In the genomic region with DNA sequence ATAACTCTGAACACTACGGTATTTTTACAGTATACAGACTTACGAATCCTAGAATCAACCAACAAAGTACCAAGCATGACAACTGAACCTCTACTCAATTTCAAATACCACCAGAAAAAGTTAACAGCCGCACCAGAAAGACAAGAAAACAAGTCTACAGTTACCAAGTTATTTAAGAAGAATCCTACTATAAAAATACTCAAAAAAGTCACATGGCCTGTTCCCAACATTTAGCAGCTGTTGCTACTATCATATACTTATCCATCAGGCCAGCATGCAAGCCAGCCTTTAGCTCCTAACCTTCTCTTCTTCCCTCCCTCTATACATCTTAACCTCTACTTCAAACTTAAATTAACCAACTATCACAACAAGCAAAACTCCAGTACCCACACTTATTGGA, we compare ENCODE assay signal across 9 cellular contexts. TPM values are rescaled to one million over a fixed set of nuclear protein-coding genes. Genes with fewer than 3 reads are reported as not detected.
A peak's percentile ranks its signal among the peaks of the same experiment; 100 is the strongest.
DNase-seq lines count a peak whose midpoint lies in the region; ATAC-seq, FAIRE-seq and TF ChIP-seq lines count a peak whose summit lies in the region.
"Had no signal": no experiment of that assay in that cellular context is flagged by ENCODE, and none has a peak within 500 bp of the region (broad histone marks: within the 10 kb centered on the region; RNA-seq: fewer than 3 reads in every experiment).

No MANE protein-coding gene starts in this region.

- H3K9ac ChIP-seq in keratinocyte (ENCODE audit: control insufficient read depth, extremely low read depth, insufficient read depth, low read length) = peak overlapping the region; percentile 100

- no peak for FAIRE-seq in keratinocyte (lab: Jason Lieb, UNC)

- no peaks in the 10 kb centered on the region for H3K27me3 Mint-ChIP-seq in activated CD4-positive, alpha-beta T cell treated with anti-CD3 and anti-CD28 coated beads, Interleukin-2, amount 10 ng/mL, durations not matched to agents 7 days and 5 days
- no peaks in the 10 kb centered on the region for H3K27me3 Mint-ChIP-seq in activated T-helper 2 cell treated with anti-CD3 and anti-CD28 coated beads, Interferon-gamma antibody, Interleukin-2, Interleukin-4, amounts not matched to agents 10 μg/mL and 5 μg/mL and 100 μg/mL, durations not matched to agents 14 hours and 24 hours and 36 hours (ENCODE audit: low read depth)

- no peak for ATAC-seq in thoracic aorta (ENCODE audit: insufficient number of reproducible peaks, low FRiP score, low read depth)

- dilution Hi-C loops in keratinocyte (cut with MboI; ENCODE audit: extremely low pct_ligation_motif_present, low sequenced_read_pairs) = loop anchor here (5.0 kb wide), 1 partner anchor 44 kb away; no protein-coding TSS in a partner anchor

- peaks cover 56% of the 10 kb centered on the region for H3K36me3 Mint-ChIP-seq in activated CD4-positive, alpha-beta T cell treated with anti-CD3 and anti-CD28 coated beads, Interleukin-2, amount 10 ng/mL, durations not matched to agents 7 days and 5 days (ENCODE audit: low read depth)
- H3K36me3 Mint-ChIP-seq in activated T-helper 2 cell treated with anti-CD3 and anti-CD28 coated beads, Interferon-gamma antibody, Interleukin-2, Interleukin-4, amounts not matched to agents 10 μg/mL and 5 μg/mL and 100 μg/mL, durations not matched to agents 14 hours and 24 hours and 36 hours (ENCODE audit: low read depth) = peaks cover 57% of the 10 kb centered on the region

- no peaks in the 10 kb centered on the region for H3K9me1 ChIP-seq in keratinocyte (ENCODE audit: control insufficient read depth, extremely low read depth, insufficient read depth, low read length)

- peaks cover 7 to 32% of the 10 kb centered on the region in 2 experiments for H3K36me3 ChIP-seq in keratinocyte (ENCODE audit: control insufficient read depth in 2 of 2, extremely low read depth in 1 of 2, insufficient read depth in 2 of 2, low read length in 2 of 2)
- H3K36me3 ChIP-seq in thoracic aorta = peaks cover 15% of the 10 kb centered on the region

- H3K4me1 Mint-ChIP-seq in activated CD4-positive, alpha-beta T cell treated with anti-CD3 and anti-CD28 coated beads, Interleukin-2, amount 10 ng/mL, durations not matched to agents 7 days and 5 days = peaks cover 58% of the 10 kb centered on the region
- peaks cover 53% of the 10 kb centered on the region for H3K4me1 Mint-ChIP-seq in activated T-helper 2 cell treated with anti-CD3 and anti-CD28 coated beads, Interferon-gamma antibody, Interleukin-2, Interleukin-4, amounts not matched to agents 10 μg/mL and 5 μg/mL and 100 μg/mL, durations not matched to agents 14 hours and 24 hours and 36 hours (ENCODE audit: low read depth)

- TF ChIP-seq CTCF in keratinocyte (optimal IDR thresholded peaks at IDR 0.05 in 1 of 3, IDR thresholded peaks at IDR 0.05 in 1 of 3, conservative IDR thresholded peaks at IDR 0.05 in 1 of 3; ENCODE audit: extremely low read depth in 1 of 3, insufficient read depth in 2 of 3, low read length in 3 of 3) = no peak
- TF ChIP-seq CTCF in thoracic aorta (IDR thresholded peaks at IDR 0.05) = no peak

- H3K79me2 ChIP-seq in keratinocyte (ENCODE audit: control insufficient read depth, insufficient read depth, low read length) = peaks cover 70% of the 10 kb centered on the region

- no peak overlapping the region for H2AFZ ChIP-seq in keratinocyte (ENCODE audit: control insufficient read depth, low read length)

- intact Hi-C loops in activated T-helper 2 cell treated with anti-CD3 and anti-CD28 coated beads, Interferon-gamma antibody, Interleukin-2, Interleukin-4, amounts not matched to agents 10 μg/mL and 5 μg/mL and 100 μg/mL, durations not matched to agents 14 hours and 24 hours and 36 hours (cut with micrococcal nuclease) = loop anchor here (2.0 kb wide), 1 partner anchor 20 kb away; no protein-coding TSS in a partner anchor

- POLR2A ChIA-PET in activated CD4-positive, alpha-beta T cell treated with anti-CD3 and anti-CD28 coated beads, Interleukin-2, amount 10 ng/mL, durations not matched to agents 7 days and 5 days (lab: Charles Lee) = interaction anchor here (6.9 kb wide), 1 partner anchor 36 kb away, joined by 109 read pairs; no protein-coding TSS in a partner anchor

- H3K4me3 ChIP-seq in keratinocyte (ENCODE audit: control insufficient read depth in 2 of 3, extremely low read depth in 1 of 3, insufficient read depth in 2 of 3, low read depth in 1 of 3, low read length in 3 of 3) (peak overlapping the region; percentile 94 to 100 (median 94)), thoracic aorta (peak overlapping the region; percentile 80)

- H3K9me3 ChIP-seq in keratinocyte (ENCODE audit: control insufficient read depth, low read depth, low read length) (no peaks in the 10 kb centered on the region), thoracic aorta (no peaks in the 10 kb centered on the region)

- H3K4me1 ChIP-seq in keratinocyte (ENCODE audit: control insufficient read depth, extremely low read depth, insufficient read depth, low read length) (peaks cover 22% of the 10 kb centered on the region), thoracic aorta (ENCODE audit: control insufficient read depth in 1 of 2, low read depth in 2 of 2) (peaks cover 24 to 48% of the 10 kb centered on the region in 2 donors)

- H3K27ac ChIP-seq in keratinocyte (ENCODE audit: control insufficient read depth, insufficient read depth, low read length) (no peak overlapping the region), thoracic aorta (no peak overlapping the region)

- DNase-seq in activated CD4-positive, alpha-beta T cell treated with anti-CD3 and anti-CD28 coated beads, Interleukin-2, amount 10 ng/mL, durations not matched to agents 7 days and 5 days = no peak
- no peak for DNase-seq in activated CD4-positive, alpha-beta T cell treated with anti-CD3 and anti-CD28 coated beads, Interleukin-2, amount 50 U/mL, for 48 hours
- no peak for DNase-seq in activated T-helper 2 cell treated with anti-CD3 and anti-CD28 coated beads, Interferon-gamma antibody, Interleukin-2, Interleukin-4, amounts not matched to agents 10 μg/mL and 5 μg/mL and 100 μg/mL, durations not matched to agents 14 hours and 24 hours and 36 hours (ENCODE audit: low spot score)
- DNase-seq in keratinocyte (ENCODE audit: low read depth, low spot score) (no peak), thoracic aorta (ENCODE audit: low spot score) (no peak), 8988T (no peak)
- DNase-seq in stimulated activated naive CD4-positive, alpha-beta T cell (lab: John Stamatoyannopoulos, UW) = no peak
- DNase-seq in stimulated activated CD4-positive, alpha-beta T cell treated with anti-CD3 and anti-CD28 coated beads, Interleukin-15, amount 100 ng/mL, for 24 hours = no peak
- DNase-seq: stimulated activated naive CD4-positive, alpha-beta T cell treated with Interleukin-2 at 50 U/mL for 16 hours had no signal

- H3K4me2 ChIP-seq in keratinocyte (ENCODE audit: control insufficient read depth, extremely low read depth, insufficient read depth, low read depth, low read length) = peak overlapping the region; percentile 88

- H3K9me3 Mint-ChIP-seq in activated CD4-positive, alpha-beta T cell treated with anti-CD3 and anti-CD28 coated beads, Interleukin-2, amount 10 ng/mL, durations not matched to agents 7 days and 5 days = peaks cover 2% of the 10 kb centered on the region
- H3K9me3 Mint-ChIP-seq in activated T-helper 2 cell treated with anti-CD3 and anti-CD28 coated beads, Interferon-gamma antibody, Interleukin-2, Interleukin-4, amounts not matched to agents 10 μg/mL and 5 μg/mL and 100 μg/mL, durations not matched to agents 14 hours and 24 hours and 36 hours = no peaks in the 10 kb centered on the region

- H3K4me3 Mint-ChIP-seq in activated CD4-positive, alpha-beta T cell treated with anti-CD3 and anti-CD28 coated beads, Interleukin-2, amount 10 ng/mL, durations not matched to agents 7 days and 5 days = peak overlapping the region; percentile 87
- H3K4me3 Mint-ChIP-seq in activated T-helper 2 cell treated with anti-CD3 and anti-CD28 coated beads, Interferon-gamma antibody, Interleukin-2, Interleukin-4, amounts not matched to agents 10 μg/mL and 5 μg/mL and 100 μg/mL, durations not matched to agents 14 hours and 24 hours and 36 hours (ENCODE audit: low read depth) = peak overlapping the region; percentile 97

- CTCF ChIA-PET in activated CD4-positive, alpha-beta T cell treated with anti-CD3 and anti-CD28 coated beads, Interleukin-2, amount 10 ng/mL, durations not matched to agents 7 days and 5 days (lab: Charles Lee) = interaction anchor here (1.1 to 1.5 kb wide), 4 partner anchors 9 to 46 kb away, joined by 3 to 7 read pairs (median 4); no protein-coding TSS in a partner anchor

- H3K27me3 ChIP-seq in keratinocyte (ENCODE audit: control insufficient read depth, extremely low read depth, insufficient read depth, low read length) (no peaks in the 10 kb centered on the region), thoracic aorta (replicated peaks; ENCODE audit: insufficient read depth) (no peaks in the 10 kb centered on the region)

- H4K20me1 ChIP-seq in keratinocyte (ENCODE audit: control insufficient read depth, extremely low read depth, insufficient read depth, low read length) = peaks cover 19% of the 10 kb centered on the region

- peak overlapping the region; percentile 99 for H3K27ac Mint-ChIP-seq in activated CD4-positive, alpha-beta T cell treated with anti-CD3 and anti-CD28 coated beads, Interleukin-2, amount 10 ng/mL, durations not matched to agents 7 days and 5 days
- peak overlapping the region; percentile 66 for H3K27ac Mint-ChIP-seq in activated T-helper 2 cell treated with anti-CD3 and anti-CD28 coated beads, Interferon-gamma antibody, Interleukin-2, Interleukin-4, amounts not matched to agents 10 μg/mL and 5 μg/mL and 100 μg/mL, durations not matched to agents 14 hours and 24 hours and 36 hours

RNA-seq across cellular contexts. Expression of a gene that starts 1.9 kb away (rescaled TPM):
- 100 to 1,000 TPM; 111 to 118 TPM for total RNA-seq in activated CD4-positive, alpha-beta T cell treated with anti-CD3 and anti-CD28 coated beads, Interleukin-2, amount 10 ng/mL, durations not matched to agents 7 days and 5 days
- 197 TPM in 2 replicates for total RNA-seq in activated T-helper 2 cell treated with anti-CD3 and anti-CD28 coated beads, Interferon-gamma antibody, Interleukin-2, Interleukin-4, amounts not matched to agents 10 μg/mL and 5 μg/mL and 100 μg/mL, durations not matched to agents 14 hours and 24 hours and 36 hours
- 20.3 to 56.8 TPM (median 22.6 TPM) in 3 replicates for polyA plus RNA-seq in keratinocyte
- 155 TPM for polyA plus RNA-seq in keratinocyte (2011; ENCODE audit: low read depth)
- 28.7 and 54.7 TPM in 2 replicates for polyA plus RNA-seq in keratinocyte (2011; cell fraction: cytosol; rRNA removed)
- 54.3 and 69.9 TPM in 2 replicates for polyA plus RNA-seq in keratinocyte (2011; cell fraction: nucleus; rRNA removed)
- polyA plus RNA-seq in keratinocyte (2012; ENCODE audit: low replicate concordance) = 75.2 and 130 TPM in 2 replicates
- 11.7 to 59.2 TPM (median 22.3 TPM) in 3 replicates for polyA minus RNA-seq in keratinocyte
- polyA minus RNA-seq in keratinocyte (2011; cell fraction: cytosol; rRNA and poly(A)+ RNA removed) = 20.0 TPM
- 21.3 and 48.4 TPM in 2 replicates for polyA minus RNA-seq in keratinocyte (2011; cell fraction: nucleus; rRNA and poly(A)+ RNA removed)
- total RNA-seq in thoracic aorta = 10 to 100 TPM; 47.7 to 94.2 TPM

RNA-seq across cellular contexts. Expression of a gene that starts 47.1 kb away (rescaled TPM):
- total RNA-seq in activated CD4-positive, alpha-beta T cell treated with anti-CD3 and anti-CD28 coated beads, Interleukin-2, amount 10 ng/mL, durations not matched to agents 7 days and 5 days = 10 to 100 TPM; 29.1 to 49.0 TPM
- total RNA-seq in activated T-helper 2 cell treated with anti-CD3 and anti-CD28 coated beads, Interferon-gamma antibody, Interleukin-2, Interleukin-4, amounts not matched to agents 10 μg/mL and 5 μg/mL and 100 μg/mL, durations not matched to agents 14 hours and 24 hours and 36 hours = 57.5 and 59.7 TPM in 2 replicates
- polyA plus RNA-seq in keratinocyte = 54.5 to 97.5 TPM (median 75.8 TPM) in 3 replicates
- polyA plus RNA-seq in keratinocyte (2011; ENCODE audit: low read depth) = 64.3 TPM
- polyA plus RNA-seq in keratinocyte (2011; cell fraction: cytosol; rRNA removed) = 23.2 and 41.8 TPM in 2 replicates
- 111 and 167 TPM in 2 replicates for polyA plus RNA-seq in keratinocyte (2011; cell fraction: nucleus; rRNA removed)
- 55.7 and 58.5 TPM in 2 replicates for polyA plus RNA-seq in keratinocyte (2012; ENCODE audit: low replicate concordance)
- 13.1 to 74.2 TPM (median 53.1 TPM) in 3 replicates for polyA minus RNA-seq in keratinocyte
- polyA minus RNA-seq in keratinocyte (2011; cell fraction: cytosol; rRNA and poly(A)+ RNA removed) = 59.5 TPM
- polyA minus RNA-seq in keratinocyte (2011; cell fraction: nucleus; rRNA and poly(A)+ RNA removed) = 81.1 and 134 TPM in 2 replicates
- total RNA-seq in thoracic aorta = 100 to 1,000 TPM in 1 of 2 donors, 10 to 100 TPM in 1; 66.5 to 131 TPM
